13 cellular contexts compared by ENCODE assay signal in genomic region chr1:193083365-193084088, GRCh38. TPM values are rescaled to one million over a fixed set of nuclear protein-coding genes. Genes with fewer than 3 reads are reported as not detected.
DNase-seq lines count a peak whose midpoint lies in the region; ATAC-seq, FAIRE-seq and TF ChIP-seq lines count a peak whose summit lies in the region.
"Had no signal": no experiment of that assay in that cellular context is flagged by ENCODE, and none has a peak within 500 bp of the region (broad histone marks: within the 10 kb centered on the region; RNA-seq: fewer than 3 reads in every experiment).

No MANE protein-coding gene starts in this region.

- H3K27me3 Mint-ChIP-seq in GM23338 (ENCODE audit: insufficient read depth, low read depth, poor library complexity): peaks cover 2% of the 10 kb centered on the region
- no peaks in the 10 kb centered on the region for H3K27me3 Mint-ChIP-seq in nephron progenitor cell (ENCODE audit: low read depth, poor library complexity)
- H3K27me3 Mint-ChIP-seq: activated naive CD8-positive, alpha-beta T cell treated with anti-CD3 and anti-CD28 coated beads, Interleukin-2, amount 50 U/mL, for 24 hours had no signal

- no peaks in the 10 kb centered on the region; the same call in 1 of the 2 replicates for H3K4me1 ChIP-seq in GM23338 (ENCODE audit: insufficient read depth)
- H3K4me1 ChIP-seq: uterus had no signal

- H3K4me1 Mint-ChIP-seq in GM23338 (peaks cover 5% of the 10 kb centered on the region; the same call in 2 of the 3 replicates), nephron progenitor cell (no peaks in the 10 kb centered on the region)
- H3K4me1 Mint-ChIP-seq: activated naive CD8-positive, alpha-beta T cell treated with anti-CD3 and anti-CD28 coated beads, Interleukin-2, amount 50 U/mL, for 24 hours had no signal

- H3K27ac ChIP-seq in GM23338 (ENCODE audit: low read depth): no peak overlapping the region
- H3K27ac ChIP-seq: uterus had no signal

- no peaks in the 10 kb centered on the region for H3K27me3 ChIP-seq in GM23338 (ENCODE audit: insufficient read depth)
- H3K27me3 ChIP-seq: uterus had no signal

- TF ChIP-seq POLR2A in H54 (IDR thresholded peaks at IDR 0.05; ENCODE audit: low read depth, low read length): no peak

- ATAC-seq in GM19035 (IDR thresholded peaks at IDR 0.05; ENCODE audit: unreplicated experiment) (peak; percentile 99), GM23338 (no peak), HG03175 (IDR thresholded peaks at IDR 0.05; ENCODE audit: unreplicated experiment) (peak; percentile 92)
- ATAC-seq: activated CD8-positive, alpha-beta T cell treated with anti-CD3 and anti-CD28 coated beads, Interleukin-2, amount 10 ng/mL, durations not matched to agents 7 days and 5 days; activated naive CD8-positive, alpha-beta T cell treated with anti-CD3 and anti-CD28 coated beads, Interleukin-2, amount 50 U/mL, for 24 hours had no signal

- H3K36me3 ChIP-seq in GM23338 (ENCODE audit: insufficient read depth): peaks cover 26% of the 10 kb centered on the region

- DNase-seq in GM23338 (ENCODE audit: low spot score) (no peak), nephron progenitor cell (no peak), SW480 (ENCODE audit: low spot score) (no peak), H54 (ENCODE audit: insufficient read length, low spot score) (no peak), Kasumi-1 (lab: John Stamatoyannopoulos, UW) (no peak)
- DNase-seq: activated CD8-positive, alpha-beta T cell treated with anti-CD3 and anti-CD28 coated beads, Interleukin-2, amount 10 ng/mL, durations not matched to agents 7 days and 5 days; activated naive CD8-positive, alpha-beta T cell treated with anti-CD3 and anti-CD28 coated beads, Interleukin-2, amount 50 U/mL, for 24 hours; hippocampal formation; uterus had no signal

- H3K4me2 ChIP-seq in GM23338: no peak overlapping the region

- no peak overlapping the region for H2AFZ ChIP-seq in GM23338

- H3K9me3 Mint-ChIP-seq in GM23338 (no peaks in the 10 kb centered on the region), nephron progenitor cell (peaks cover 4% of the 10 kb centered on the region)
- H3K9me3 Mint-ChIP-seq: activated naive CD8-positive, alpha-beta T cell treated with anti-CD3 and anti-CD28 coated beads, Interleukin-2, amount 50 U/mL, for 24 hours had no signal

- FAIRE-seq in H54 (lab: Jason Lieb, UNC): no peak
- FAIRE-seq: D721Med, GM19239 had no signal

- no peak overlapping the region for H3K4me3 ChIP-seq in GM23338
- H3K4me3 ChIP-seq: uterus had no signal

- no peaks in the 10 kb centered on the region for H4K20me1 ChIP-seq in GM23338 (replicated peaks; ENCODE audit: insufficient read depth)

- H3K27ac Mint-ChIP-seq in GM23338 (peak overlapping the region; percentile 44; the same call in 1 of the 2 replicates), nephron progenitor cell (peak overlapping the region; percentile 45)
- H3K27ac Mint-ChIP-seq: activated CD8-positive, alpha-beta T cell treated with anti-CD3 and anti-CD28 coated beads, Interleukin-2, amount 10 ng/mL, durations not matched to agents 7 days and 5 days; activated naive CD8-positive, alpha-beta T cell treated with anti-CD3 and anti-CD28 coated beads, Interleukin-2, amount 50 U/mL, for 24 hours had no signal

- no peak overlapping the region for H3K4me3 Mint-ChIP-seq in GM23338
- H3K4me3 Mint-ChIP-seq in nephron progenitor cell: no peak overlapping the region
- H3K4me3 Mint-ChIP-seq: activated CD8-positive, alpha-beta T cell treated with anti-CD3 and anti-CD28 coated beads, Interleukin-2, amount 10 ng/mL, durations not matched to agents 7 days and 5 days; activated naive CD8-positive, alpha-beta T cell treated with anti-CD3 and anti-CD28 coated beads, Interleukin-2, amount 50 U/mL, for 24 hours had no signal

- TF ChIP-seq CTCF in GM23338 (conservative IDR thresholded peaks at IDR 0.05; ENCODE audit: low read depth in 2 of 2): no peak
- no peak for TF ChIP-seq CTCF in nephron progenitor cell (IDR thresholded peaks at IDR 0.05)

- H3K9me2 ChIP-seq in GM23338 (ENCODE audit: insufficient read depth): no peaks in the 10 kb centered on the region

- no peaks in the 10 kb centered on the region for H3K79me2 ChIP-seq in GM23338 (replicated peaks; ENCODE audit: insufficient read depth)

- H3F3A ChIP-seq in GM23338 (replicated peaks; ENCODE audit: low read depth): no peaks in the 10 kb centered on the region

- H3K36me3 Mint-ChIP-seq in GM23338 (ENCODE audit: low read depth) (peaks cover 50% of the 10 kb centered on the region), nephron progenitor cell (ENCODE audit: low read depth) (peaks cover 53% of the 10 kb centered on the region)

TF ChIP-seq in GM23338, 12 proteins besides CTCF, POLR2A, EP300 and RAD21 (continues in another document):
- no peak for TF ChIP-seq NANOG (IDR thresholded peaks at IDR 0.05; ENCODE audit: borderline replicate concordance)
- no peak for TF ChIP-seq POLR2AphosphoS5 (IDR thresholded peaks at IDR 0.05; ENCODE audit: low read depth)
- no peak for TF ChIP-seq ZNF331 (CRISPR knock-in tag; IDR thresholded peaks at IDR 0.05; ENCODE audit: low read depth)
- TF ChIP-seq ZNF114 (CRISPR knock-in tag; IDR thresholded peaks at IDR 0.05): no peak
- TF ChIP-seq REST (IDR thresholded peaks at IDR 0.05; ENCODE audit: unreplicated experiment): no peak

RNA-seq across cellular contexts. Expression of gene GLRX2, which starts 21.7 kb away (rescaled TPM):
- total RNA-seq in GM23338 (2014; rRNA removed; shearing (Covaris generic)): 7.2 and 7.7 TPM in 2 replicates
- 28.3 and 37.8 TPM in 2 replicates for polyA plus RNA-seq in GM23338 (2016; fragmentation: Nextera tagmentation; extraction: Ambion mirVana)

RNA-seq across cellular contexts. Expression of gene RO60, which starts 24.1 kb away (rescaled TPM):
- 122 and 130 TPM in 2 replicates for total RNA-seq in GM23338 (2014; rRNA removed; shearing (Covaris generic))
- polyA plus RNA-seq in GM23338 (2016; fragmentation: Nextera tagmentation; extraction: Ambion mirVana): 87.3 and 103 TPM in 2 replicates

RNA-seq across cellular contexts. Expression of gene UCHL5, which starts 24.4 kb away (rescaled TPM):
- total RNA-seq in GM23338 (2014; rRNA removed; shearing (Covaris generic)): 40.2 and 42.5 TPM in 2 replicates
- polyA plus RNA-seq in GM23338 (2016; fragmentation: Nextera tagmentation; extraction: Ambion mirVana): 60.2 and 67.1 TPM in 2 replicates

RNA-seq across cellular contexts. Expression of gene CDC73, which starts 38.3 kb away (rescaled TPM):
- 36.9 and 40.4 TPM in 2 replicates for total RNA-seq in GM23338 (2014; rRNA removed; shearing (Covaris generic))
- 62.5 and 63.2 TPM in 2 replicates for polyA plus RNA-seq in GM23338 (2016; fragmentation: Nextera tagmentation; extraction: Ambion mirVana)
